Comparison of ENCODE assay signal across 15 cellular contexts in the genomic region with DNA sequence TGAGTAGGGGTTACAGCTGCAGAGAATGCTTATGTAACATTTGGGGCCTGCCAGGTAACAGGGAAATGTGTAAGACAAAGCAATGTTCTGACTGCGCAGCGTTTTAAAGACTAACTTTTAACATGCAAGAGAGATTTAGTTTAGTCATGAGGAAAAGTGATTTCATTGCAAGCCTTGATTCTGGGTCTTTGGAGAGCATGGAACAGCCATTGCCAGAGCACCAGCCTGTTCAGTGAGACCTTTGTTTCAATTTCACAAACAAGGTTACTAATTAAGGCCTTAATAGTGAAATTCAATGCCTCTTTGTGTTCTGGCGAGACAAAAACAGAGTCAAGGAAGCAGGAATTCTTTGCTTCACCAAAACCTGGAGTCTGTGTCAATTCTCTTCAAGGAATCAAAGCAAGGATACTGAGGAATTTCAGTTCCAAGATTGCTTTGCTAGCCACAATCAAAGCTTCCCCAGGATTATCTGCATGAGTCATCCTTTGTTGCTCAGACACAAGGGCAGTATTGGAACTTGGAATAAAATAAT. TPM values are rescaled to one million over a fixed set of nuclear protein-coding genes. Genes with fewer than 3 reads are reported as not detected.
DNase-seq lines count a peak whose midpoint lies in the region; ATAC-seq and TF ChIP-seq lines count a peak whose summit lies in the region.
"Had no signal": no experiment of that assay in that cellular context is flagged by ENCODE, and none has a peak within 500 bp of the region (broad histone marks: within the 10 kb centered on the region; RNA-seq: fewer than 3 reads in every experiment).

No MANE protein-coding gene starts in this region.

- no peaks in the 10 kb centered on the region for H3K4me1 Mint-ChIP-seq in immature natural killer cell

- H3K4me3 Mint-ChIP-seq in immature natural killer cell = no peak overlapping the region
- H3K4me3 Mint-ChIP-seq: CD8-positive, alpha-beta T cell; stimulated activated naive CD8-positive, alpha-beta T cell treated with anti-CD3 and anti-CD28 coated beads, Interleukin-15, Interleukin-2, amounts not matched to agents 100 ng/mL and 50 ng/mL, for 24 hours had no signal

- H3K27ac ChIP-seq in esophagus muscularis mucosa (replicated peaks in 1 of 4) = no peak overlapping the region

- no peak for ATAC-seq in HG02610 (IDR thresholded peaks at IDR 0.05; ENCODE audit: unreplicated experiment)
- ATAC-seq: activated CD4-positive, CD25-positive, alpha-beta regulatory T cell treated with anti-CD3 and anti-CD28 coated beads, Interleukin-2, amount 50 U/mL, for 24 hours; CD8-positive, alpha-beta T cell had no signal

- peak; percentile 42 for DNase-seq in AG10803 (ENCODE audit: low read depth)
- peak; percentile 13 for DNase-seq in NCI-H69 (lab: John Stamatoyannopoulos, UW)
- peak; percentile 55 for DNase-seq in esophagus muscularis mucosa (ENCODE audit: extremely low spot score)
- DNase-seq in non-pigmented ciliary epithelial cell (ENCODE audit: low read depth) = peak; percentile 54
- no peak for DNase-seq in NK-92 (lab: John Stamatoyannopoulos, UW; ENCODE audit: unreplicated experiment)
- no peak for DNase-seq in immature natural killer cell
- no peak for DNase-seq in NOMO-1 (lab: John Stamatoyannopoulos, UW; ENCODE audit: unreplicated experiment in 2 of 2)
- DNase-seq: activated gamma-delta T cell treated with Interleukin-2 at 50 U/mL for 16 hours; CD8-positive, alpha-beta T cell; GOT3; NCI-H1694; RPMI8226 had no signal

- intact Hi-C loops in esophagus muscularis mucosa (cut with DNase I) = no loop called here

- TF ChIP-seq EP300 in esophagus muscularis mucosa (IDR thresholded peaks at IDR 0.05) = no peak

- peaks cover 0 to 14% (median 5%) of the 10 kb centered on the region in 4 donors for H3K36me3 ChIP-seq in esophagus muscularis mucosa

- H3K36me3 Mint-ChIP-seq in immature natural killer cell = peaks cover 0 to 5% (median 0%) of the 10 kb centered on the region in 3 donors

- H3K27ac Mint-ChIP-seq in immature natural killer cell = no peak overlapping the region
- H3K27ac Mint-ChIP-seq: stimulated activated naive CD8-positive, alpha-beta T cell treated with anti-CD3 and anti-CD28 coated beads, Interleukin-15, Interleukin-2, amounts not matched to agents 100 ng/mL and 50 ng/mL, for 24 hours had no signal

- no peaks in the 10 kb centered on the region for H3K9me3 ChIP-seq in esophagus muscularis mucosa

- TF ChIP-seq CTCF in AG10803 (conservative IDR thresholded peaks at IDR 0.05; ENCODE audit: low read length) (no peak), esophagus muscularis mucosa (IDR thresholded peaks at IDR 0.05) (no peak)

- no peaks in the 10 kb centered on the region for H3K27me3 ChIP-seq in esophagus muscularis mucosa

- H3K4me1 ChIP-seq in esophagus muscularis mucosa = peaks cover 15 to 48% (median 33%) of the 10 kb centered on the region in 4 donors

- H3K4me3 ChIP-seq in AG10803 (ENCODE audit: low read length) (no peak overlapping the region), esophagus muscularis mucosa (no peak overlapping the region)

- H3K27me3 Mint-ChIP-seq in immature natural killer cell (ENCODE audit: low read depth in 3 of 3) = no peaks in the 10 kb centered on the region
- H3K27me3 Mint-ChIP-seq: stimulated activated naive CD8-positive, alpha-beta T cell treated with anti-CD3 and anti-CD28 coated beads, Interleukin-15, Interleukin-2, amounts not matched to agents 100 ng/mL and 50 ng/mL, for 24 hours had no signal

- no peak for TF ChIP-seq POLR2A in esophagus muscularis mucosa (IDR thresholded peaks at IDR 0.05; ENCODE audit: low read depth)

- WGBS in esophagus muscularis mucosa = 78% methylated on average over 3 of the region's 3 CpGs

- H3K9me3 Mint-ChIP-seq in immature natural killer cell = no peaks in the 10 kb centered on the region
- H3K9me3 Mint-ChIP-seq: CD8-positive, alpha-beta T cell had no signal

RNA-seq across cellular contexts. Expression of gene CKMT2, which starts 14.4 kb away (rescaled TPM):
- 10 to 100 TPM in 3 of 4 donors, 1 to 10 TPM in 1; 8.6 to 14.9 (median 12.9) TPM for total RNA-seq in esophagus muscularis mucosa
- under 1 TPM in 2 of 3 donors, not detected in 1; 0.36 to 0.99 TPM for polyA plus RNA-seq in immature natural killer cell
- total RNA-seq: CD8-positive, alpha-beta T cell had no signal

RNA-seq across cellular contexts. Expression of gene ZCCHC9, which starts 53.9 kb away (rescaled TPM):
- total RNA-seq in esophagus muscularis mucosa = 10 to 100 TPM; 18.7 to 38.6 (median 22.8) TPM
- 1 to 10 TPM; 6.9 to 8.7 (median 8.1) TPM for polyA plus RNA-seq in immature natural killer cell

Comparison
In these comparisons a context has a peak if more than half of its experiments do, and no peak if none do; other contexts are left out.
1. DNase-seq: peak in AG10803 (single experiment), NCI-H69 (single experiment), esophagus muscularis mucosa (single experiment) and non-pigmented ciliary epithelial cell (single experiment); none in NK-92 (single experiment), immature natural killer cell (0 of 3) and NOMO-1 (0 of 2).